In genomic region chr19:35757749-35758608, GRCh38 we compare ENCODE assay signal across 8 cellular contexts. TPM values are rescaled to one million over a fixed set of nuclear protein-coding genes. Genes with fewer than 3 reads are reported as not detected.
DNase-seq lines count a peak whose midpoint lies in the region; ATAC-seq and TF ChIP-seq lines count a peak whose summit lies in the region.

PROSER3 (plus strand) TSS chr19:35758176; CDS start chr19:35758216, 40 bp downstream.

- 0 to 2% methylated on average over 1 to 22 of the region's 53 CpGs for WGBS in gastroesophageal sphincter (ENCODE audit: low coverage in 1 of 2), 2 donors

- peaks cover 9% of the 10 kb centered on the region for H3K27me3 Mint-ChIP-seq in HFFc6 (ENCODE audit: insufficient read depth)
- peaks cover 13% of the 10 kb centered on the region for H3K27me3 Mint-ChIP-seq in activated naive CD4-positive, alpha-beta T cell treated with anti-CD3 and anti-CD28 coated beads, Interleukin-2, amount 10 ng/mL, durations not matched to agents 7 days and 5 days

- peaks cover 42% of the 10 kb centered on the region for H3K4me1 Mint-ChIP-seq in HFFc6 (ENCODE audit: low read depth)
- H3K4me1 Mint-ChIP-seq in activated naive CD4-positive, alpha-beta T cell treated with anti-CD3 and anti-CD28 coated beads, Interleukin-2, amount 10 ng/mL, durations not matched to agents 7 days and 5 days: peaks cover 46% of the 10 kb centered on the region

- peaks cover 17% of the 10 kb centered on the region; the same call in 1 of the 2 replicates for H3K36me3 Mint-ChIP-seq in HFFc6 (ENCODE audit: low read depth)
- peaks cover 33% of the 10 kb centered on the region for H3K36me3 Mint-ChIP-seq in activated naive CD4-positive, alpha-beta T cell treated with anti-CD3 and anti-CD28 coated beads, Interleukin-2, amount 10 ng/mL, durations not matched to agents 7 days and 5 days

- H3K9me3 ChIP-seq in SK-N-MC (ENCODE audit: low read depth, low read length) (no peaks in the 10 kb centered on the region), gastroesophageal sphincter (no peaks in the 10 kb centered on the region), neutrophil (no peaks in the 10 kb centered on the region)

- no peaks in the 10 kb centered on the region for H3K9me3 Mint-ChIP-seq in HFFc6
- no peaks in the 10 kb centered on the region for H3K9me3 Mint-ChIP-seq in activated naive CD4-positive, alpha-beta T cell treated with anti-CD3 and anti-CD28 coated beads, Interleukin-2, amount 10 ng/mL, durations not matched to agents 7 days and 5 days

- no peak for TF ChIP-seq CTCF in HFFc6 (IDR thresholded peaks at IDR 0.05)
- TF ChIP-seq CTCF in NB4 (IDR thresholded peaks at IDR 0.05; ENCODE audit: low read depth, low read length): no peak
- TF ChIP-seq CTCF in gastroesophageal sphincter (IDR thresholded peaks at IDR 0.05): peak in 1 of 4 experiments; percentile 11
- TF ChIP-seq CTCF in neutrophil (IDR thresholded peaks at IDR 0.05): peak; percentile 14

- peak; percentile 89 for ATAC-seq in gastroesophageal sphincter

- H3K27me3 ChIP-seq in gastroesophageal sphincter: no peaks in the 10 kb centered on the region
- peaks cover 33% of the 10 kb centered on the region for H3K27me3 ChIP-seq in neutrophil

- H3K4me1 ChIP-seq in gastroesophageal sphincter: peaks cover 0 to 64% (median 31%) of the 10 kb centered on the region in 3 donors
- H3K4me1 ChIP-seq in neutrophil (ENCODE audit: control insufficient read depth in 1 of 2, insufficient read depth in 1 of 2, low read depth in 1 of 2, low read length in 1 of 2): peaks cover 33 to 36% of the 10 kb centered on the region in 2 experiments

- H3K4me3 ChIP-seq in NB4 (ENCODE audit: low read depth, low read length) (peak within 1 kb of the TSS; percentile 87), SK-N-MC (peak within 1 kb of the TSS; percentile 90), gastroesophageal sphincter (peak within 1 kb of the TSS; percentile 51 to 81), neutrophil (ENCODE audit: low read depth in 1 of 2, low read length in 1 of 2) (peak within 1 kb of the TSS; percentile 78 to 87)

- CTCF ChIA-PET in activated naive CD4-positive, alpha-beta T cell treated with anti-CD3 and anti-CD28 coated beads, Interleukin-2, amount 10 ng/mL, durations not matched to agents 7 days and 5 days (lab: Charles Lee): no interaction called here

- H3K36me3 ChIP-seq in SK-N-MC (ENCODE audit: insufficient read depth, low read length) (peaks cover 11% of the 10 kb centered on the region; the same call in 1 of the 2 replicates), gastroesophageal sphincter (peaks cover 0 to 51% of the 10 kb centered on the region in 2 donors), neutrophil (peaks cover 42% of the 10 kb centered on the region)

- TF ChIP-seq POLR2A in NB4 (IDR thresholded peaks at IDR 0.05; ENCODE audit: extremely low read depth, insufficient read length) (peak; percentile 74), gastroesophageal sphincter (IDR thresholded peaks at IDR 0.05) (peak; percentile 77 to 84)

- no peak for TF ChIP-seq EP300 in gastroesophageal sphincter (IDR thresholded peaks at IDR 0.05)

- H3K27ac ChIP-seq in SK-N-MC: peak within 1 kb of the TSS; percentile 88
- peak within 1 kb of the TSS; percentile 93 to 99 (median 96) for H3K27ac ChIP-seq in gastroesophageal sphincter
- H3K27ac ChIP-seq in neutrophil: peak within 1 kb of the TSS; percentile 85

- peak; percentile 97 for DNase-seq in GM04503 (ENCODE audit: low read depth)
- peak; percentile 100 for DNase-seq in HFFc6
- peak; percentile 97 for DNase-seq in NB4 (ENCODE audit: low read depth)
- peak; percentile 98 for DNase-seq in SK-N-MC (ENCODE audit: low read depth, low spot score)
- DNase-seq in activated naive CD4-positive, alpha-beta T cell treated with anti-CD3 and anti-CD28 coated beads, Interleukin-2, amount 10 ng/mL, durations not matched to agents 7 days and 5 days: peak; percentile 99
- DNase-seq in superior temporal gyrus (ENCODE audit: extremely low spot score): peak; percentile 100

- peak within 1 kb of the TSS; percentile 90 for H3K9ac ChIP-seq in SK-N-MC (ENCODE audit: insufficient read length)

- peak within 1 kb of the TSS; percentile 99 for H3K27ac Mint-ChIP-seq in HFFc6
- peak within 1 kb of the TSS; percentile 95 for H3K27ac Mint-ChIP-seq in activated naive CD4-positive, alpha-beta T cell treated with anti-CD3 and anti-CD28 coated beads, Interleukin-2, amount 10 ng/mL, durations not matched to agents 7 days and 5 days

- peak within 1 kb of the TSS; percentile 92 for H3K4me3 Mint-ChIP-seq in HFFc6
- peak within 1 kb of the TSS; percentile 93 for H3K4me3 Mint-ChIP-seq in activated naive CD4-positive, alpha-beta T cell treated with anti-CD3 and anti-CD28 coated beads, Interleukin-2, amount 10 ng/mL, durations not matched to agents 7 days and 5 days

RNA-seq across cellular contexts. Expression of gene PROSER3, which starts in this region (rescaled TPM):
- 10 to 100 TPM; 26.4 to 30.0 (median 29.0) TPM for total RNA-seq in HFFc6 (2021; fragmentation: NEBNext Ultra II Directional; extraction: Animal tissue kit (Norgen Biotek cat#: 25700))
- total RNA-seq in gastroesophageal sphincter: 10 to 100 TPM; 10.1 to 17.1 (median 13.4) TPM

Comparison
In these comparisons a context has a peak if more than half of its experiments do, and no peak if none do; other contexts are left out.
1. Peak in every context shown above with its lines: DNase-seq, ATAC-seq, H3K4me3 ChIP-seq and H3K27ac ChIP-seq.